22 cellular contexts compared by ENCODE assay signal in the genomic region with DNA sequence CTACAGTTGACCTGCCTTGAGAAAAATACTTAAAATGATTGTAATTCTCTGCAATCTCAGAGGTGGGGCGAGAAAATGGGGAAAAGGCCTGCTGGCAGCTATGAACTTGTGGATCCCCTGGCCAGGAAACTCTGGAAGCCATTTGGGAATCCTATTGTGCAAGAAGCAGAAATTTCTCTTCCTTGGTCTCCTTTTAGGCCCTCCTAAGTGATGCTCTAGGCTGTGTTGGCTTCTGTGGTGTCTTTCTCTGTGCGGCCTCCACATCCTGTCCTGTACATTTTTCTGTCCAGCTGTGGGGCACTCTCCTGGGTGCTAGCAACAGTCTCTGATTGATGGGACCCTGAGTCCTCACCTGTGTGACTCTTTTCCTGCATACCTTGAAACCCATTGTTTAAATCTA.
DNase-seq lines count a peak whose midpoint lies in the region; ATAC-seq and TF ChIP-seq lines count a peak whose summit lies in the region.
"Had no signal": no experiment of that assay in that cellular context is flagged by ENCODE, and none has a peak within 500 bp of the region (broad histone marks: within the 10 kb centered on the region; RNA-seq: fewer than 3 reads in every experiment).

No MANE protein-coding gene starts in this region.

- H3K27me3 Mint-ChIP-seq in activated T-helper 1 cell treated with anti-CD3 and anti-CD28 coated beads, Interleukin-12 subunit alpha, Interleukin-12 subunit beta, Interleukin-2, Interleukin-4 antibody, amounts not matched to agents 30 ng/mL and 10 ng/mL and 1 ng/mL, durations not matched to agents 14 hours and 24 hours and 36 hours (ENCODE audit: insufficient read depth) = no peaks in the 10 kb centered on the region
- H3K27me3 Mint-ChIP-seq in activated naive CD4-positive, alpha-beta T cell treated with anti-CD3 and anti-CD28 coated beads for 36 hours (ENCODE audit: low read depth) = no peaks in the 10 kb centered on the region
- H3K27me3 Mint-ChIP-seq: B cell; CD8-positive, alpha-beta memory T cell had no signal

- H3K4me1 ChIP-seq in adipocyte (ENCODE audit: control insufficient read depth, insufficient read depth, low read length) (peaks cover 9% of the 10 kb centered on the region), aorta (ENCODE audit: control insufficient read depth in 1 of 2, insufficient read depth in 2 of 2, low read length in 2 of 2) (no peaks in the 10 kb centered on the region), hepatocyte (ENCODE audit: insufficient read depth) (no peaks in the 10 kb centered on the region)
- H3K4me1 ChIP-seq: BLaER1 treated with 17β-estradiol and CSF1 and Interleukin-3, amounts not matched to agents 10 nM and 100 nM had no signal

- no peak overlapping the region for H3K27ac Mint-ChIP-seq in activated T-helper 1 cell treated with anti-CD3 and anti-CD28 coated beads, Interleukin-12 subunit alpha, Interleukin-12 subunit beta, Interleukin-2, Interleukin-4 antibody, amounts not matched to agents 30 ng/mL and 10 ng/mL and 1 ng/mL, durations not matched to agents 14 hours and 24 hours and 36 hours
- no peak overlapping the region for H3K27ac Mint-ChIP-seq in activated naive CD4-positive, alpha-beta T cell treated with anti-CD3 and anti-CD28 coated beads for 36 hours
- H3K27ac Mint-ChIP-seq: B cell; CD8-positive, alpha-beta memory T cell; GM23338; HFFc6 had no signal

- no peaks in the 10 kb centered on the region for H3K9me2 ChIP-seq in hepatocyte (replicated peaks; ENCODE audit: insufficient read depth)

- H3K4me1 Mint-ChIP-seq in activated T-helper 1 cell treated with anti-CD3 and anti-CD28 coated beads, Interleukin-12 subunit alpha, Interleukin-12 subunit beta, Interleukin-2, Interleukin-4 antibody, amounts not matched to agents 30 ng/mL and 10 ng/mL and 1 ng/mL, durations not matched to agents 14 hours and 24 hours and 36 hours (ENCODE audit: low read depth) = no peaks in the 10 kb centered on the region
- H3K4me1 Mint-ChIP-seq in activated naive CD4-positive, alpha-beta T cell treated with anti-CD3 and anti-CD28 coated beads for 36 hours (ENCODE audit: low read depth) = no peaks in the 10 kb centered on the region
- H3K4me1 Mint-ChIP-seq: CD8-positive, alpha-beta memory T cell had no signal

- WGBS in aorta, 2 donors = 89 to 99% methylated on average over 2 of the region's 2 CpGs
- 93% methylated on average over 2 of the region's 2 CpGs for WGBS in hepatocyte (ENCODE audit: low lambda C conversion rate, missing lambda C conversion rate)

- H3K27ac ChIP-seq in aorta (ENCODE audit: low read depth in 1 of 2, low read length in 2 of 2) (no peak overlapping the region), hepatocyte (no peak overlapping the region)
- H3K27ac ChIP-seq: BLaER1 treated with 17β-estradiol and CSF1 and Interleukin-3, amounts not matched to agents 10 nM and 100 nM; HL-60 had no signal

- H3K36me3 ChIP-seq in adipocyte (ENCODE audit: control insufficient read depth, insufficient read depth, low read length, severe bottlenecking) (no peaks in the 10 kb centered on the region), aorta (ENCODE audit: control insufficient read depth in 1 of 2, insufficient read depth in 2 of 2, low read length in 1 of 2) (peaks cover 0 to 2% of the 10 kb centered on the region in 2 donors), hepatocyte (replicated peaks; ENCODE audit: insufficient read depth, low read depth) (no peaks in the 10 kb centered on the region)

- DNase-seq in Right ventricle myocardium superior (no peak), cardiac septum (ENCODE audit: low spot score) (no peak), adipocyte (ENCODE audit: low read depth) (peak; percentile 17), fibroblast of the aortic adventitia (ENCODE audit: low read depth) (peak; percentile 38), aorta (no peak), hepatocyte (ENCODE audit: low spot score) (no peak)
- DNase-seq in activated T-helper 1 cell treated with anti-CD3 and anti-CD28 coated beads, Interleukin-12 subunit alpha, Interleukin-12 subunit beta, Interleukin-2, Interleukin-4 antibody, amounts not matched to agents 30 ng/mL and 10 ng/mL and 1 ng/mL, durations not matched to agents 14 hours and 24 hours and 36 hours (ENCODE audit: low spot score) = no peak
- DNase-seq in activated naive CD4-positive, alpha-beta T cell treated with anti-CD3 and anti-CD28 coated beads for 36 hours = no peak
- DNase-seq: 8988T; CD8-positive, alpha-beta memory T cell; COR-L47; DMS 273 treated with DMSO at 0.1 percent for 48 hours; DMS53; DND-41; H7; HFFc6; IMR-90 had no signal

- ATAC-seq in Right ventricle myocardium superior (ENCODE audit: poor library complexity) (peak; percentile 58), aorta (ENCODE audit: low FRiP score) (peak; percentile 36)
- ATAC-seq: GM23338, HCT116 had no signal

- peaks cover 14% of the 10 kb centered on the region for H3K36me3 Mint-ChIP-seq in activated T-helper 1 cell treated with anti-CD3 and anti-CD28 coated beads, Interleukin-12 subunit alpha, Interleukin-12 subunit beta, Interleukin-2, Interleukin-4 antibody, amounts not matched to agents 30 ng/mL and 10 ng/mL and 1 ng/mL, durations not matched to agents 14 hours and 24 hours and 36 hours (ENCODE audit: low read depth)
- peaks cover 33% of the 10 kb centered on the region for H3K36me3 Mint-ChIP-seq in activated naive CD4-positive, alpha-beta T cell treated with anti-CD3 and anti-CD28 coated beads for 36 hours (ENCODE audit: low read depth)

- CTCF ChIA-PET in activated naive CD4-positive, alpha-beta T cell treated with anti-CD3 and anti-CD28 coated beads for 36 hours (lab: Charles Lee) = no interaction called here

- H3K4me2 ChIP-seq in hepatocyte = no peak overlapping the region
- H3K4me2 ChIP-seq: BLaER1 treated with 17β-estradiol and CSF1 and Interleukin-3, amounts not matched to agents 10 nM and 100 nM; GM23338 had no signal

- H3K27me3 ChIP-seq in adipocyte (replicated peaks; ENCODE audit: control insufficient read depth, insufficient read depth, low read length) (no peaks in the 10 kb centered on the region), aorta (ENCODE audit: control insufficient read depth in 1 of 2, insufficient read depth in 2 of 2, low read length in 1 of 2) (no peaks in the 10 kb centered on the region), hepatocyte (no peaks in the 10 kb centered on the region)
- H3K27me3 ChIP-seq: BLaER1 treated with 17β-estradiol and CSF1 and Interleukin-3, amounts not matched to agents 10 nM and 100 nM had no signal

- H2AFZ ChIP-seq in hepatocyte = no peak overlapping the region
- H2AFZ ChIP-seq: GM23338 had no signal

- H3K79me2 ChIP-seq in hepatocyte = no peaks in the 10 kb centered on the region

- no peak overlapping the region for H3K4me3 Mint-ChIP-seq in activated T-helper 1 cell treated with anti-CD3 and anti-CD28 coated beads, Interleukin-12 subunit alpha, Interleukin-12 subunit beta, Interleukin-2, Interleukin-4 antibody, amounts not matched to agents 30 ng/mL and 10 ng/mL and 1 ng/mL, durations not matched to agents 14 hours and 24 hours and 36 hours
- H3K4me3 Mint-ChIP-seq in activated naive CD4-positive, alpha-beta T cell treated with anti-CD3 and anti-CD28 coated beads for 36 hours = no peak overlapping the region
- H3K4me3 Mint-ChIP-seq: B cell; CD8-positive, alpha-beta memory T cell; GM23338; HFFc6 had no signal

- H3K9ac ChIP-seq in adipocyte (ENCODE audit: low read length) = no peak overlapping the region
- H3K9ac ChIP-seq: BLaER1 treated with 17β-estradiol and CSF1 and Interleukin-3, amounts not matched to agents 10 nM and 100 nM had no signal

- no peaks in the 10 kb centered on the region for H4K20me1 ChIP-seq in hepatocyte (ENCODE audit: insufficient read depth, poor library complexity, severe bottlenecking)
- H4K20me1 ChIP-seq: BLaER1 treated with 17β-estradiol and CSF1 and Interleukin-3, amounts not matched to agents 10 nM and 100 nM had no signal

- peaks cover 5% of the 10 kb centered on the region for H3K9me3 Mint-ChIP-seq in activated T-helper 1 cell treated with anti-CD3 and anti-CD28 coated beads, Interleukin-12 subunit alpha, Interleukin-12 subunit beta, Interleukin-2, Interleukin-4 antibody, amounts not matched to agents 30 ng/mL and 10 ng/mL and 1 ng/mL, durations not matched to agents 14 hours and 24 hours and 36 hours
- H3K9me3 Mint-ChIP-seq in activated naive CD4-positive, alpha-beta T cell treated with anti-CD3 and anti-CD28 coated beads for 36 hours = peaks cover 13% of the 10 kb centered on the region

- TF ChIP-seq CTCF in fibroblast of the aortic adventitia (IDR thresholded peaks at IDR 0.05; ENCODE audit: insufficient read depth, low read length) (no peak), hepatocyte (IDR thresholded peaks at IDR 0.05; ENCODE audit: poor library complexity) (no peak)

- intact Hi-C loops in Right ventricle myocardium superior (cut with DNase I) = no loop called here
- intact Hi-C loops in cardiac septum (cut with DNase I) = no loop called here
- intact Hi-C loops in aorta (cut with DNase I) = no loop called here
- intact Hi-C loops in activated T-helper 1 cell treated with anti-CD3 and anti-CD28 coated beads, Interleukin-12 subunit alpha, Interleukin-12 subunit beta, Interleukin-2, Interleukin-4 antibody, amounts not matched to agents 30 ng/mL and 10 ng/mL and 1 ng/mL, durations not matched to agents 14 hours and 24 hours and 36 hours (cut with micrococcal nuclease) = no loop called here
- intact Hi-C loops in activated naive CD4-positive, alpha-beta T cell treated with anti-CD3 and anti-CD28 coated beads for 36 hours (cut with micrococcal nuclease) = no loop called here

- H3K4me3 ChIP-seq in adipocyte (ENCODE audit: low read length) (no peak overlapping the region), fibroblast of the aortic adventitia (ENCODE audit: low read depth, low read length) (no peak overlapping the region), aorta (ENCODE audit: low read length in 2 of 2) (no peak overlapping the region), hepatocyte (no peak overlapping the region)
- H3K4me3 ChIP-seq: BLaER1 treated with 17β-estradiol and CSF1 and Interleukin-3, amounts not matched to agents 10 nM and 100 nM; GM23338 had no signal

- H3K9me3 ChIP-seq in adipocyte (ENCODE audit: control insufficient read depth, low read length) (peaks cover 15% of the 10 kb centered on the region), aorta (ENCODE audit: control insufficient read depth, low read length) (peaks cover 3% of the 10 kb centered on the region), hepatocyte (ENCODE audit: low read depth) (no peaks in the 10 kb centered on the region)

Comparison
In these comparisons a context has a peak if more than half of its experiments do, and no peak if none do; other contexts are left out.
1. DNase-seq: peak in adipocyte (single experiment) and fibroblast of the aortic adventitia (single experiment); none in Right ventricle myocardium superior (single experiment), cardiac septum (single experiment), aorta (0 of 2), hepatocyte (single experiment), activated T-helper 1 cell treated with anti-CD3 and anti-CD28 coated beads, Interleukin-12 subunit alpha, Interleukin-12 subunit beta, Interleukin-2, Interleukin-4 antibody, amounts not matched to agents 30 ng/mL and 10 ng/mL and 1 ng/mL, durations not matched to agents 14 hours and 24 hours and 36 hours (single experiment) and activated naive CD4-positive, alpha-beta T cell treated with anti-CD3 and anti-CD28 coated beads for 36 hours (single experiment).